Comparison of ENCODE assay signal across 7 cellular contexts in the genomic region with DNA sequence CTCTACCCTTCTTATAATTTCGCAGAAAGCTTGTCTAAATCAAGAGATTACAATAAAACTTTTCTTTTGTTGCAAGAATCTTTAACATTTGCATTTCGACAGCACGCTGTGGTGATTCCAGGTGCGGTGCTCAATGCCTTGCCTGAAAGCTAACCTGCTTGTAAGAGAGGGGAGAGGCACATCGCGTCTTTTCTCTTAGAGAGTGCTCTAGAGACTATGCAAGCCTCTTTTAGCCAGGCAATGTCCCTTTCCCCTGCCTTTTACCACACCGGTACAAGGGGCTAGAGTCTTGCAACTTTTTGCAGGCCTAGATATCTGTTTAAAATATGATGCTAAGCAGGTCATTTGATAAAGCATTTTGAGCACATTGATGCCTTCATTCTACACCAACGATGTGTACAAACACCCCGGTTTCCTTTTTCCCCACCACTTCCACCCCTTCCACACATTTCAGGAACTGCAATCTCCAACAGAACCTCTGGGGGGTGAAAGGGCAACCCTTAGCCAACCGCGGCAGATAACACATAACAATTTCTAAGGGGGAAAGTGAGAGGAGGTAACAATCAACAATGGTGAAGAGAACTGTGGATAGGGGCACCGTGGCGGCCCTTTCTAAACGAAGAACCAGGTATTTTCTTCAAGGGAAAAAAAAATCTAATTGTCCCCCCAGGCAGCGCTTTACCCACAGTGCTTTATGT. TPM values are rescaled to one million over a fixed set of nuclear protein-coding genes. Genes with fewer than 3 reads are reported as not detected.
A peak's percentile ranks its signal among the peaks of the same experiment; 100 is the strongest.
DNase-seq lines count a peak whose midpoint lies in the region; ATAC-seq and TF ChIP-seq lines count a peak whose summit lies in the region.

No MANE protein-coding gene starts in this region.

- no peaks in the 10 kb centered on the region for H3K36me3 ChIP-seq in uterus

- peak overlapping the region; percentile 51 to 63 for H3K4me3 ChIP-seq in uterus

- H3K27me3 ChIP-seq in uterus = no peaks in the 10 kb centered on the region

- CTCF ChIA-PET in HEK293T (lab: Yijun Ruan, JAX) = interaction anchor here (0.6 to 1.5 kb wide), 7 partner anchors 13 to 420 kb away, joined by 3 to 5 read pairs (median 3); no protein-coding TSS in a partner anchor

- POLR2A ChIA-PET in HEK293T (lab: Yijun Ruan, JAX) = interaction anchor here (1.0 to 1.7 kb wide), 5 partner anchors 15 to 437 kb away, joined by 3 to 5 read pairs (median 3); a partner anchor contains a TSS

- DNase-seq in HEK293T (ENCODE audit: extremely low spot score) = peak; percentile 50
- DNase-seq in NCI-H345 (lab: John Stamatoyannopoulos, UW) = peak; percentile 72
- DNase-seq in T47D (ENCODE audit: low read depth in 1 of 2, low spot score in 1 of 2) = peak; percentile 21 to 33
- DNase-seq in left lobe of liver (ENCODE audit: low spot score) = no peak
- no peak for DNase-seq in uterus

- H3K4me1 ChIP-seq in uterus = peaks cover 0 to 4% of the 10 kb centered on the region in 2 donors

- no peaks in the 10 kb centered on the region for H3K9me3 ChIP-seq in uterus

- intact Hi-C loops in uterus (cut with DNase I; ENCODE audit: low total_unique reads) = no loop called here

- H3K27ac ChIP-seq in uterus = peak overlapping the region; percentile 82 to 87

- peak; percentile 25 to 43 (median 34) for TF ChIP-seq CTCF in uterus (IDR thresholded peaks at IDR 0.05)

- in situ Hi-C loops in T47D (cut with HindIII; ENCODE audit: low pct_unique_long_range_greater_than_20kb, low sequenced_read_pairs) = no loop called here

- no peak for TF ChIP-seq POLR2A in uterus (IDR thresholded peaks at IDR 0.05)

- ATAC-seq in left lobe of liver (peak; percentile 47), HG03175 (IDR thresholded peaks at IDR 0.05; ENCODE audit: unreplicated experiment) (no peak), GM18870 (IDR thresholded peaks at IDR 0.05; ENCODE audit: unreplicated experiment) (no peak)

TF ChIP-seq in HEK293T, 16 proteins besides CTCF, POLR2A, EP300 and RAD21:
- TF ChIP-seq, protein P1, sequence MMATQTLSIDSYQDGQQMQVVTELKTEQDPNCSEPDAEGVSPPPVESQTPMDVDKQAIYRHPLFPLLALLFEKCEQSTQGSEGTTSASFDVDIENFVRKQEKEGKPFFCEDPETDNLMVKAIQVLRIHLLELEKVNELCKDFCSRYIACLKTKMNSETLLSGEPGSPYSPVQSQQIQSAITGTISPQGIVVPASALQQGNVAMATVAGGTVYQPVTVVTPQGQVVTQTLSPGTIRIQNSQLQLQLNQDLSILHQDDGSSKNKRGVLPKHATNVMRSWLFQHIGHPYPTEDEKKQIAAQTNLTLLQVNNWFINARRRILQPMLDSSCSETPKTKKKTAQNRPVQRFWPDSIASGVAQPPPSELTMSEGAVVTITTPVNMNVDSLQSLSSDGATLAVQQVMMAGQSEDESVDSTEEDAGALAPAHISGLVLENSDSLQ (IDR thresholded peaks at IDR 0.05) = no peak

RNA-seq across cellular contexts. Expression of a gene that starts 1.3 kb away (rescaled TPM):
- total RNA-seq in left lobe of liver = 1.4 TPM
- 10 to 100 TPM; 19.0 to 51.2 (median 35.8) TPM for total RNA-seq in uterus

Comparison
In these comparisons a context has a peak if more than half of its experiments do, and no peak if none do; other contexts are left out.
1. DNase-seq: peak in HEK293T (single experiment), NCI-H345 (single experiment) and T47D (2 of 2); none in left lobe of liver (single experiment) and uterus (0 of 2).